23 cellular contexts compared by ENCODE assay signal in genomic region chr1:88851303-88852063, GRCh38. TPM values are rescaled to one million over a fixed set of nuclear protein-coding genes. Genes with fewer than 3 reads are reported as not detected.
DNase-seq lines count a peak whose midpoint lies in the region; ATAC-seq lines count a peak whose summit lies in the region.
"Had no signal": no experiment of that assay in that cellular context is flagged by ENCODE, and none has a peak within 500 bp of the region (broad histone marks: within the 10 kb centered on the region; RNA-seq: fewer than 3 reads in every experiment).

No MANE protein-coding gene starts in this region.

- no peaks in the 10 kb centered on the region for H3K4me1 Mint-ChIP-seq in activated naive CD4-positive, alpha-beta T cell treated with anti-CD3 and anti-CD28 coated beads, Interleukin-2, amount 50 U/mL, for 24 hours
- H3K4me1 Mint-ChIP-seq in activated T-helper 2 cell treated with anti-CD3 and anti-CD28 coated beads, Interferon-gamma antibody, Interleukin-2, Interleukin-4, amounts not matched to agents 10 μg/mL and 5 μg/mL and 100 μg/mL, durations not matched to agents 14 hours and 24 hours and 36 hours (ENCODE audit: low read depth): peaks cover 7% of the 10 kb centered on the region
- peaks cover 0 to 6% (median 0%) of the 10 kb centered on the region in 7 donors for H3K4me1 Mint-ChIP-seq in naive thymus-derived CD4-positive, alpha-beta T cell

- no peaks in the 10 kb centered on the region for H3K9me3 Mint-ChIP-seq in activated naive CD4-positive, alpha-beta T cell treated with anti-CD3 and anti-CD28 coated beads, Interleukin-2, amount 50 U/mL, for 24 hours
- no peaks in the 10 kb centered on the region for H3K9me3 Mint-ChIP-seq in activated T-helper 2 cell treated with anti-CD3 and anti-CD28 coated beads, Interferon-gamma antibody, Interleukin-2, Interleukin-4, amounts not matched to agents 10 μg/mL and 5 μg/mL and 100 μg/mL, durations not matched to agents 14 hours and 24 hours and 36 hours
- H3K9me3 Mint-ChIP-seq in naive thymus-derived CD4-positive, alpha-beta T cell: no peaks in the 10 kb centered on the region
- H3K9me3 Mint-ChIP-seq: activated naive CD8-positive, alpha-beta T cell treated with anti-CD3 and anti-CD28 coated beads, Interleukin-2, amount 10 ng/mL, durations not matched to agents 7 days and 5 days; type B pancreatic cell had no signal

- H3K9me3 ChIP-seq in naive thymus-derived CD4-positive, alpha-beta T cell (ENCODE audit: control insufficient read depth in 2 of 3, low read length in 3 of 3): no peaks in the 10 kb centered on the region
- H3K9me3 ChIP-seq: BLaER1, gastrocnemius medialis, SJSA1 had no signal

- no peak overlapping the region for H3K4me3 ChIP-seq in naive thymus-derived CD4-positive, alpha-beta T cell (ENCODE audit: low read length)
- H3K4me3 ChIP-seq: BLaER1, dorsolateral prefrontal cortex, gastrocnemius medialis, hepatocyte, SJSA1, skin epidermis had no signal

- ATAC-seq in naive thymus-derived CD4-positive, alpha-beta T cell: peak; percentile 28
- ATAC-seq in stimulated activated naive CD8-positive, alpha-beta T cell treated with anti-CD3 and anti-CD28 coated beads, Interleukin-15, Interleukin-2, amounts not matched to agents 100 U/mL and 50 U/mL, for 24 hours: peak; percentile 68
- ATAC-seq in GM21825 (IDR thresholded peaks at IDR 0.05; ENCODE audit: unreplicated experiment) (no peak), GM19463 (IDR thresholded peaks at IDR 0.05; ENCODE audit: unreplicated experiment) (no peak)
- ATAC-seq: gastrocnemius medialis had no signal

- no peaks in the 10 kb centered on the region for H3K27me3 Mint-ChIP-seq in activated naive CD4-positive, alpha-beta T cell treated with anti-CD3 and anti-CD28 coated beads, Interleukin-2, amount 50 U/mL, for 24 hours
- H3K27me3 Mint-ChIP-seq in activated T-helper 2 cell treated with anti-CD3 and anti-CD28 coated beads, Interferon-gamma antibody, Interleukin-2, Interleukin-4, amounts not matched to agents 10 μg/mL and 5 μg/mL and 100 μg/mL, durations not matched to agents 14 hours and 24 hours and 36 hours (ENCODE audit: low read depth): no peaks in the 10 kb centered on the region
- no peaks in the 10 kb centered on the region for H3K27me3 Mint-ChIP-seq in naive thymus-derived CD4-positive, alpha-beta T cell
- H3K27me3 Mint-ChIP-seq: activated naive CD8-positive, alpha-beta T cell treated with anti-CD3 and anti-CD28 coated beads, Interleukin-2, amount 10 ng/mL, durations not matched to agents 7 days and 5 days; type B pancreatic cell had no signal

- H3K27me3 ChIP-seq in naive thymus-derived CD4-positive, alpha-beta T cell (ENCODE audit: control insufficient read depth in 2 of 2, insufficient read depth in 2 of 2, low read length in 2 of 2): no peaks in the 10 kb centered on the region
- H3K27me3 ChIP-seq: BLaER1, dorsolateral prefrontal cortex, gastrocnemius medialis, hepatocyte, SJSA1 had no signal

- peaks cover 3 to 39% (median 6%) of the 10 kb centered on the region in 3 experiments for H3K36me3 ChIP-seq in naive thymus-derived CD4-positive, alpha-beta T cell (ENCODE audit: control insufficient read depth in 2 of 3, insufficient read depth in 3 of 3, low read length in 3 of 3)

- peaks cover 12% of the 10 kb centered on the region for H3K36me3 Mint-ChIP-seq in activated naive CD4-positive, alpha-beta T cell treated with anti-CD3 and anti-CD28 coated beads, Interleukin-2, amount 50 U/mL, for 24 hours
- peaks cover 41% of the 10 kb centered on the region for H3K36me3 Mint-ChIP-seq in activated T-helper 2 cell treated with anti-CD3 and anti-CD28 coated beads, Interferon-gamma antibody, Interleukin-2, Interleukin-4, amounts not matched to agents 10 μg/mL and 5 μg/mL and 100 μg/mL, durations not matched to agents 14 hours and 24 hours and 36 hours (ENCODE audit: low read depth)
- H3K36me3 Mint-ChIP-seq in naive thymus-derived CD4-positive, alpha-beta T cell: peaks cover 0 to 39% (median 9%) of the 10 kb centered on the region in 5 donors

- H3K4me1 ChIP-seq in naive thymus-derived CD4-positive, alpha-beta T cell (ENCODE audit: control insufficient read depth in 2 of 2, insufficient read depth in 2 of 2, low read length in 2 of 2): no peaks in the 10 kb centered on the region
- H3K4me1 ChIP-seq: gastrocnemius medialis, SJSA1 had no signal

- H3K27ac Mint-ChIP-seq in activated naive CD4-positive, alpha-beta T cell treated with anti-CD3 and anti-CD28 coated beads, Interleukin-2, amount 50 U/mL, for 24 hours: peak overlapping the region; percentile 30
- peak overlapping the region; percentile 62 for H3K27ac Mint-ChIP-seq in activated T-helper 2 cell treated with anti-CD3 and anti-CD28 coated beads, Interferon-gamma antibody, Interleukin-2, Interleukin-4, amounts not matched to agents 10 μg/mL and 5 μg/mL and 100 μg/mL, durations not matched to agents 14 hours and 24 hours and 36 hours
- peak overlapping the region in 6 of 9 donors; percentile 3 to 57 (median 46) for H3K27ac Mint-ChIP-seq in naive thymus-derived CD4-positive, alpha-beta T cell
- H3K27ac Mint-ChIP-seq: activated naive CD8-positive, alpha-beta T cell treated with anti-CD3 and anti-CD28 coated beads, Interleukin-2, amount 10 ng/mL, durations not matched to agents 7 days and 5 days; type B pancreatic cell had no signal

- no peak overlapping the region for H3K27ac ChIP-seq in naive thymus-derived CD4-positive, alpha-beta T cell (ENCODE audit: low read depth, low read length)
- H3K27ac ChIP-seq: BLaER1, gastrocnemius medialis, hepatocyte, SJSA1, skin epidermis had no signal

- intact Hi-C loops in activated T-helper 2 cell treated with anti-CD3 and anti-CD28 coated beads, Interferon-gamma antibody, Interleukin-2, Interleukin-4, amounts not matched to agents 10 μg/mL and 5 μg/mL and 100 μg/mL, durations not matched to agents 14 hours and 24 hours and 36 hours (cut with micrococcal nuclease): no loop called here
- intact Hi-C loops in naive thymus-derived CD4-positive, alpha-beta T cell (cut with micrococcal nuclease): no loop called here

- DNase-seq in activated naive CD4-positive, alpha-beta T cell treated with Interleukin-2 at 50 U/mL for 16 hours: no peak
- no peak for DNase-seq in activated T-helper 2 cell treated with anti-CD3 and anti-CD28 coated beads, Interferon-gamma antibody, Interleukin-2, Interleukin-4, amounts not matched to agents 10 μg/mL and 5 μg/mL and 100 μg/mL, durations not matched to agents 14 hours and 24 hours and 36 hours (ENCODE audit: low spot score)
- no peak for DNase-seq in naive thymus-derived CD4-positive, alpha-beta T cell
- no peak for DNase-seq in stimulated activated naive CD8-positive, alpha-beta T cell treated with anti-CD3 and anti-CD28 coated beads, Interleukin-15, Interleukin-2, amounts not matched to agents 100 U/mL and 50 U/mL, for 24 hours
- no peak for DNase-seq in NCI-H774 (lab: John Stamatoyannopoulos, UW)
- DNase-seq: activated naive CD8-positive, alpha-beta T cell treated with anti-CD3 and anti-CD28 coated beads, Interleukin-2, amount 10 ng/mL, durations not matched to agents 7 days and 5 days; activated T-cell treated with anti-CD3 and anti-CD28 coated beads for 4 hours; DND-41; dorsolateral prefrontal cortex; gastrocnemius medialis; HCEC 1CT; NCI-H1092; NCI-H187; NCI-H526; occipital lobe had no signal

- POLR2A ChIA-PET in naive thymus-derived CD4-positive, alpha-beta T cell (lab: Charles Lee): no interaction called here

- H3K4me3 Mint-ChIP-seq in activated naive CD4-positive, alpha-beta T cell treated with anti-CD3 and anti-CD28 coated beads, Interleukin-2, amount 50 U/mL, for 24 hours: no peak overlapping the region
- H3K4me3 Mint-ChIP-seq in activated T-helper 2 cell treated with anti-CD3 and anti-CD28 coated beads, Interferon-gamma antibody, Interleukin-2, Interleukin-4, amounts not matched to agents 10 μg/mL and 5 μg/mL and 100 μg/mL, durations not matched to agents 14 hours and 24 hours and 36 hours (ENCODE audit: low read depth): no peak overlapping the region
- H3K4me3 Mint-ChIP-seq in naive thymus-derived CD4-positive, alpha-beta T cell: no peak overlapping the region
- H3K4me3 Mint-ChIP-seq: activated naive CD8-positive, alpha-beta T cell treated with anti-CD3 and anti-CD28 coated beads, Interleukin-2, amount 10 ng/mL, durations not matched to agents 7 days and 5 days; type B pancreatic cell had no signal

- CTCF ChIA-PET in naive thymus-derived CD4-positive, alpha-beta T cell (lab: Charles Lee): interaction anchor here (0.6 kb wide), 1 partner anchor 199 kb away, joined by 3 read pairs; no protein-coding TSS in a partner anchor

RNA-seq across cellular contexts. Expression of gene GTF2B, which starts 39.9 kb away (rescaled TPM):
- total RNA-seq in activated T-helper 2 cell treated with anti-CD3 and anti-CD28 coated beads, Interferon-gamma antibody, Interleukin-2, Interleukin-4, amounts not matched to agents 10 μg/mL and 5 μg/mL and 100 μg/mL, durations not matched to agents 14 hours and 24 hours and 36 hours: 37.6 and 42.2 TPM in 2 replicates
- total RNA-seq in naive thymus-derived CD4-positive, alpha-beta T cell: 10 to 100 TPM; 41.3 to 53.6 (median 47.3) TPM
- 10 to 100 TPM; 56.1 to 88.4 TPM for polyA plus RNA-seq in naive thymus-derived CD4-positive, alpha-beta T cell

Comparison
In these comparisons a context has a peak if more than half of its experiments do, and no peak if none do; other contexts are left out.
1. ATAC-seq: peak in naive thymus-derived CD4-positive, alpha-beta T cell (single experiment) and stimulated activated naive CD8-positive, alpha-beta T cell treated with anti-CD3 and anti-CD28 coated beads, Interleukin-15, Interleukin-2, amounts not matched to agents 100 U/mL and 50 U/mL, for 24 hours (single experiment); none in GM21825 (single experiment) and GM19463 (single experiment).
2. Peak in every context shown above with its lines, with median percentiles within 50 percentile points of each other: H3K27ac Mint-ChIP-seq.